ENCODE assay signal across 20 cellular contexts in genomic region chr14:30876692-30877091, GRCh38.
"Had no signal": no experiment of that assay in that cellular context is flagged by ENCODE, and none has a peak within 500 bp of the region (broad histone marks: within the 10 kb centered on the region; RNA-seq: fewer than 3 reads in every experiment).

No MANE protein-coding gene starts in this region.

- DNase-seq: activated CD4-positive, alpha-beta T cell treated with anti-CD3 and anti-CD28 coated beads for 1 hour; activated CD4-positive, alpha-beta T cell treated with anti-CD3 and anti-CD28 coated beads, Interleukin-2, amount 50 U/mL, for 4 hours; activated gamma-delta T cell treated with Interleukin-2 at 50 U/mL for 16 hours; activated T-cell treated with anti-CD3 and anti-CD28 coated beads, Interleukin-2, amount 50 U/mL, for 72 hours; amniotic stem cell; dermis blood vessel endothelial cell; effector memory CD4-positive, alpha-beta T cell; immature natural killer cell; mesendoderm; naive thymus-derived CD4-positive, alpha-beta T cell; nucleus accumbens; spleen; stimulated activated CD4-positive, alpha-beta T cell treated with anti-CD3 and anti-CD28 coated beads, Interleukin-4, amount 100 ng/mL, for 4 hours; T-helper 2 cell; WERI-Rb-1 had no signal

- H3K36me3 ChIP-seq: cardiac muscle cell, esophagus muscularis mucosa, spleen, thoracic aorta, WERI-Rb-1 had no signal

- H3K4me3 Mint-ChIP-seq: activated T-cell treated with anti-CD3 and anti-CD28 coated beads, Interleukin-2, amount 50 U/mL, for 72 hours; immature natural killer cell; stimulated activated memory B cell treated with anti-CD40 and anti-IgM and Interleukin-4, amounts not matched to agents 10 μg/mL and 1 μg/mL and 100 μg/mL, for 72 hours had no signal

- H3K27ac Mint-ChIP-seq: activated naive CD4-positive, alpha-beta T cell treated with anti-CD3 and anti-CD28 coated beads, Interleukin-2, amount 50 U/mL, for 72 hours; activated T-cell treated with anti-CD3 and anti-CD28 coated beads, Interleukin-2, amount 50 U/mL, for 72 hours; immature natural killer cell; naive thymus-derived CD4-positive, alpha-beta T cell; stimulated activated memory B cell treated with anti-CD40 and anti-IgM and Interleukin-4, amounts not matched to agents 10 μg/mL and 1 μg/mL and 100 μg/mL, for 72 hours had no signal

- H3K9me3 Mint-ChIP-seq: activated naive CD4-positive, alpha-beta T cell treated with anti-CD3 and anti-CD28 coated beads, Interleukin-2, amount 50 U/mL, for 72 hours; activated T-cell treated with anti-CD3 and anti-CD28 coated beads, Interleukin-2, amount 50 U/mL, for 72 hours; immature natural killer cell; naive thymus-derived CD4-positive, alpha-beta T cell; stimulated activated memory B cell treated with anti-CD40 and anti-IgM and Interleukin-4, amounts not matched to agents 10 μg/mL and 1 μg/mL and 100 μg/mL, for 72 hours had no signal

- H3K36me3 Mint-ChIP-seq: naive thymus-derived CD4-positive, alpha-beta T cell had no signal

- H3K27ac ChIP-seq: cardiac muscle cell, esophagus muscularis mucosa, spleen, thoracic aorta, WERI-Rb-1 had no signal

- ATAC-seq: activated naive CD4-positive, alpha-beta T cell treated with anti-CD3 and anti-CD28 coated beads, Interleukin-2, amount 50 U/mL, for 72 hours; activated T-cell treated with anti-CD3 and anti-CD28 coated beads, Interleukin-2, amount 50 U/mL, for 72 hours; naive thymus-derived CD4-positive, alpha-beta T cell; stimulated activated memory B cell treated with anti-CD40 and anti-IgM and Interleukin-4, amounts not matched to agents 10 μg/mL and 1 μg/mL and 100 μg/mL, for 72 hours had no signal

- H3K9me3 ChIP-seq: esophagus muscularis mucosa, spleen, thoracic aorta had no signal

- H3K4me3 ChIP-seq: cardiac muscle cell, esophagus muscularis mucosa, spleen, thoracic aorta had no signal
